ENCODE assay signal across 6 cellular contexts in genomic region chr6:167202613-167203012, GRCh38. TPM values are rescaled to one million over a fixed set of nuclear protein-coding genes. Genes with fewer than 3 reads are reported as not detected.
"Had no signal": no experiment of that assay in that cellular context is flagged by ENCODE, and none has a peak within 500 bp of the region (broad histone marks: within the 10 kb centered on the region; RNA-seq: fewer than 3 reads in every experiment).

No MANE protein-coding gene starts in this region.

RNA-seq across cellular contexts. Expression of gene GPR31, which starts 44.8 kb away (rescaled TPM):
- total RNA-seq: H4, H7, HepG2, HFFc6, HT1080 had no signal
- polyA plus RNA-seq: HepG2, IgD-negative memory B cell had no signal
